Comparison of ENCODE assay signal across 13 cellular contexts in genomic region chr4:169210516-169211108, GRCh38.
DNase-seq lines count a peak whose midpoint lies in the region; ATAC-seq, FAIRE-seq and TF ChIP-seq lines count a peak whose summit lies in the region.
"Had no signal": no experiment of that assay in that cellular context is flagged by ENCODE, and none has a peak within 500 bp of the region (broad histone marks: within the 10 kb centered on the region; RNA-seq: fewer than 3 reads in every experiment).

No MANE protein-coding gene starts in this region.

- no peak for TF ChIP-seq CTCF in testis (IDR thresholded peaks at IDR 0.05)

- H3K27me3 ChIP-seq in testis, result no peaks in the 10 kb centered on the region

- intact Hi-C loops in testis (cut with DNase I; ENCODE audit: low total_unique reads), result no loop called here
- intact Hi-C loops in cardiac septum (cut with DNase I), result no loop called here

- no peaks in the 10 kb centered on the region for H3K36me3 ChIP-seq in testis (ENCODE audit: low read depth, missing control alignments)

- no peak overlapping the region for H3K4me3 ChIP-seq in testis

- peak; percentile 31 for FAIRE-seq in frontal cortex (lab: Jason Lieb, UNC)
- FAIRE-seq: D721Med had no signal

- peak; percentile 95 for ATAC-seq in GM18520 (IDR thresholded peaks at IDR 0.05; ENCODE audit: unreplicated experiment)
- ATAC-seq in GM21619 (IDR thresholded peaks at IDR 0.05; ENCODE audit: unreplicated experiment), result peak; percentile 93
- peak; percentile 92 for ATAC-seq in HG03159 (IDR thresholded peaks at IDR 0.05; ENCODE audit: unreplicated experiment)
- ATAC-seq: HCT116, right cardiac atrium had no signal

- H3K9me3 ChIP-seq in testis, result no peaks in the 10 kb centered on the region

- 89 to 95% methylated on average over 3 of the region's 3 CpGs for WGBS in testis, 2 donors

- no peak for TF ChIP-seq POLR2A in testis (IDR thresholded peaks at IDR 0.05)

- no peak overlapping the region for H3K27ac ChIP-seq in testis

- DNase-seq in frontal cortex (ENCODE audit: low spot score in 2 of 2) (no peak), testis (no peak), cardiac septum (ENCODE audit: low spot score) (no peak), GM19238 (ENCODE audit: insufficient read length, low spot score) (no peak), EL (no peak)
- DNase-seq: NCI-H2081 treated with DMSO at 0.1 percent for 48 hours; right cardiac atrium; stimulated activated CD8-positive, alpha-beta memory T cell treated with anti-CD3 and anti-CD28 coated beads, Interleukin-4, amount 100 ng/mL, for 48 hours had no signal

- H3K4me1 ChIP-seq in testis, result no peaks in the 10 kb centered on the region
